ENCODE assay signal across 8 cellular contexts in genomic region chr14:50060871-50061663, GRCh38. TPM values are rescaled to one million over a fixed set of nuclear protein-coding genes. Genes with fewer than 3 reads are reported as not detected.
DNase-seq lines count a peak whose midpoint lies in the region; ATAC-seq and TF ChIP-seq lines count a peak whose summit lies in the region.

No MANE protein-coding gene starts in this region.

- no peaks in the 10 kb centered on the region for H3K27me3 ChIP-seq in colonic mucosa

- peaks cover 84% of the 10 kb centered on the region for H3K4me1 Mint-ChIP-seq in activated CD4-positive, alpha-beta T cell treated with anti-CD3 and anti-CD28 coated beads for 36 hours
- H3K4me1 Mint-ChIP-seq in stimulated activated naive CD8-positive, alpha-beta T cell treated with anti-CD3 and anti-CD28 coated beads, Interleukin-15, Interleukin-2, amounts not matched to agents 100 ng/mL and 50 ng/mL, for 24 hours (ENCODE audit: low read depth) = peaks cover 83% of the 10 kb centered on the region

- no peaks in the 10 kb centered on the region for H3K36me3 ChIP-seq in colonic mucosa

- intact Hi-C loops in activated CD4-positive, alpha-beta T cell treated with anti-CD3 and anti-CD28 coated beads for 36 hours (cut with DNase I, micrococcal nuclease) = loop anchor here in 1 of 2 experiments (1.0 kb wide), 1 partner anchor 16 kb away; no protein-coding TSS in a partner anchor
- intact Hi-C loops in colonic mucosa (cut with DNase I) (no loop called here), lower leg skin (cut with DNase I; ENCODE audit: low total_unique reads) (no loop called here)

- DNase-seq in activated CD4-positive, alpha-beta T cell treated with anti-CD3 and anti-CD28 coated beads for 36 hours = peak; percentile 65
- no peak for DNase-seq in activated CD4-positive, alpha-beta T cell treated with anti-CD3 and anti-CD28 coated beads for 1 hour
- DNase-seq in Jurkat, Clone E6-1 (ENCODE audit: low read depth, low spot score) = peak; percentile 59
- DNase-seq in T1000 (lab: John Stamatoyannopoulos, UW) (peak; percentile 54), colonic mucosa (peak; percentile 48), lower leg skin (ENCODE audit: low spot score in 2 of 2) (peak; percentile 76 to 92)

- TF ChIP-seq POLR2A in lower leg skin (IDR thresholded peaks at IDR 0.05) = no peak

- peaks cover 13% of the 10 kb centered on the region for H3K36me3 Mint-ChIP-seq in activated CD4-positive, alpha-beta T cell treated with anti-CD3 and anti-CD28 coated beads for 36 hours (ENCODE audit: low read depth)
- H3K36me3 Mint-ChIP-seq in stimulated activated naive CD8-positive, alpha-beta T cell treated with anti-CD3 and anti-CD28 coated beads, Interleukin-15, Interleukin-2, amounts not matched to agents 100 ng/mL and 50 ng/mL, for 24 hours (ENCODE audit: low read depth) = peaks cover 4% of the 10 kb centered on the region

- CTCF ChIA-PET in activated CD4-positive, alpha-beta T cell treated with anti-CD3 and anti-CD28 coated beads for 36 hours (lab: Charles Lee) = interaction anchor here (0.5 to 3.8 kb wide), 15 partner anchors 9 to 209 kb away, joined by 3 to 29 read pairs (median 7); partner anchors contain the start of gene NEMF

- POLR2A ChIA-PET in activated CD4-positive, alpha-beta T cell treated with anti-CD3 and anti-CD28 coated beads for 36 hours (lab: Charles Lee) = interaction anchor here (0.6 to 4.3 kb wide), 13 partner anchors 9 to 209 kb away, joined by 3 to 53 read pairs (median 5); partner anchors contain the start of gene VCPKMT

- 11 to 15% methylated on average over 12 of the region's 12 CpGs for WGBS in lower leg skin, 2 donors

- H3K4me3 ChIP-seq in Jurkat, Clone E6-1 (ENCODE audit: low read length) = peak overlapping the region; percentile 19
- H3K4me3 ChIP-seq in colonic mucosa (no peak overlapping the region), lower leg skin (ENCODE audit: low read depth, poor library complexity, severe bottlenecking) (no peak overlapping the region)

- H3K4me1 ChIP-seq in colonic mucosa = peaks cover 29% of the 10 kb centered on the region

- peak; percentile 6 for ATAC-seq in activated CD4-positive, alpha-beta T cell treated with anti-CD3 and anti-CD28 coated beads for 36 hours
- no peak for ATAC-seq in HG03039 (IDR thresholded peaks at IDR 0.05; ENCODE audit: unreplicated experiment)

- H3K27ac ChIP-seq in colonic mucosa = peak overlapping the region; percentile 76

- peak overlapping the region; percentile 0 to 64 for H3K9ac ChIP-seq in colonic mucosa (ENCODE audit: low read depth in 2 of 2, low read length in 2 of 2)

- peak overlapping the region; percentile 100 for H3K27ac Mint-ChIP-seq in activated CD4-positive, alpha-beta T cell treated with anti-CD3 and anti-CD28 coated beads for 36 hours
- H3K27ac Mint-ChIP-seq in stimulated activated naive CD8-positive, alpha-beta T cell treated with anti-CD3 and anti-CD28 coated beads, Interleukin-15, Interleukin-2, amounts not matched to agents 100 ng/mL and 50 ng/mL, for 24 hours = peak overlapping the region; percentile 99

- peak overlapping the region; percentile 90 for H3K4me3 Mint-ChIP-seq in activated CD4-positive, alpha-beta T cell treated with anti-CD3 and anti-CD28 coated beads for 36 hours
- H3K4me3 Mint-ChIP-seq in stimulated activated naive CD8-positive, alpha-beta T cell treated with anti-CD3 and anti-CD28 coated beads, Interleukin-15, Interleukin-2, amounts not matched to agents 100 ng/mL and 50 ng/mL, for 24 hours = peak overlapping the region; percentile 93

- H3K9me3 ChIP-seq in colonic mucosa = no peaks in the 10 kb centered on the region

- H3K27me3 Mint-ChIP-seq in activated CD4-positive, alpha-beta T cell treated with anti-CD3 and anti-CD28 coated beads for 36 hours = no peaks in the 10 kb centered on the region
- no peaks in the 10 kb centered on the region for H3K27me3 Mint-ChIP-seq in stimulated activated naive CD8-positive, alpha-beta T cell treated with anti-CD3 and anti-CD28 coated beads, Interleukin-15, Interleukin-2, amounts not matched to agents 100 ng/mL and 50 ng/mL, for 24 hours

- no peaks in the 10 kb centered on the region for H3K9me3 Mint-ChIP-seq in activated CD4-positive, alpha-beta T cell treated with anti-CD3 and anti-CD28 coated beads for 36 hours (ENCODE audit: low read depth)
- no peaks in the 10 kb centered on the region for H3K9me3 Mint-ChIP-seq in stimulated activated naive CD8-positive, alpha-beta T cell treated with anti-CD3 and anti-CD28 coated beads, Interleukin-15, Interleukin-2, amounts not matched to agents 100 ng/mL and 50 ng/mL, for 24 hours

- TF ChIP-seq CTCF in colonic mucosa (IDR thresholded peaks at IDR 0.05) (no peak), lower leg skin (IDR thresholded peaks at IDR 0.05) (no peak)

RNA-seq across cellular contexts. Expression of gene VCPKMT, which starts 55.3 kb away (rescaled TPM):
- total RNA-seq in activated CD4-positive, alpha-beta T cell treated with anti-CD3 and anti-CD28 coated beads for 36 hours = 10 to 100 TPM in 1 of 2 experiments, 1 to 10 TPM in 1; 6.6 to 10.4 TPM
- polyA plus RNA-seq in Jurkat, Clone E6-1 (2012; ENCODE audit: insufficient read depth, insufficient read length) = 14.6 TPM
- total RNA-seq in colonic mucosa (1 to 10 TPM; 4.6 to 6.7 TPM), lower leg skin (10 to 100 TPM in 1 of 4 donors, 1 to 10 TPM in 3; 3.3 to 13.0 (median 6.1) TPM)
